In the genomic region with DNA sequence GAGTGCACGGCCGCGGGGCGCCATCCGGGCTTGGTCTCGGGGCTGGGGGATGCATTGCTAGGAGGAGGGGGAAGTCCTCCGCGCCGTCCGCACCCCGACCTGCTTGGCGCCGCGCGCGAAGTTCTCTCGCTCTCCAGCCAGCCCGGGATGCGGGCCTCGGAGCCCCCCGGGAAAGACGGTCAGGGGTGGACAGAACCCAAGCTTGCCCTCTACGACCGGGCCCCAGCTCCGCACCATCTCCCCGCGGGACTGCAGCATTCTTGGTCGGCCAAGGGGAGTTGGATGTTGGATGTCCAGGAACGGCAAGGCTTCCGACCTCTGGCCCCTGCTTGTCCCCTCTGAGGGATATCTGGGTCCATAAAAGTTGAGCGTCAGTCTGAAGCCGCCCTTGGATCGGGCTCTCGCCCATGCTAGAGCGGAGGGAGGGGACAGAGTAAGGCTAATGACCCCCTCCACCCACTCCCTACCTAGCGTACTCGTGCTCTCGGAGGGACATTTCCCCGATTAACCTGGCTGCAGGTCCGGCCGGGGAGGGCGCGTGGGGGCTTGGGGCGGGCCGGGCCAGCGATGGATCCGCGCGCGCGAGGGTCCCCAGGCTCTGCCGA, we compare ENCODE assay signal across 1 cellular context.
TF ChIP-seq lines count a peak whose summit lies in the region.

No MANE protein-coding gene starts in this region.

TF ChIP-seq in HepG2, 621 proteins besides CTCF, POLR2A, EP300 and RAD21 (continued from another document):
- TF ChIP-seq, protein P1, sequence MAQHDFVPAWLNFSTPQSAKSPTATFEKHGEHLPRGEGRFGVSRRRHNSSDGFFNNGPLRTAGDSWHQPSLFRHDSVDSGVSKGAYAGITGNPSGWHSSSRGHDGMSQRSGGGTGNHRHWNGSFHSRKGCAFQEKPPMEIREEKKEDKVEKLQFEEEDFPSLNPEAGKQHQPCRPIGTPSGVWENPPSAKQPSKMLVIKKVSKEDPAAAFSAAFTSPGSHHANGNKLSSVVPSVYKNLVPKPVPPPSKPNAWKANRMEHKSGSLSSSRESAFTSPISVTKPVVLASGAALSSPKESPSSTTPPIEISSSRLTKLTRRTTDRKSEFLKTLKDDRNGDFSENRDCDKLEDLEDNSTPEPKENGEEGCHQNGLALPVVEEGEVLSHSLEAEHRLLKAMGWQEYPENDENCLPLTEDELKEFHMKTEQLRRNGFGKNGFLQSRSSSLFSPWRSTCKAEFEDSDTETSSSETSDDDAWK (CRISPR knock-in tag; IDR thresholded peaks at IDR 0.05): no peak
- TF ChIP-seq, protein P2, sequence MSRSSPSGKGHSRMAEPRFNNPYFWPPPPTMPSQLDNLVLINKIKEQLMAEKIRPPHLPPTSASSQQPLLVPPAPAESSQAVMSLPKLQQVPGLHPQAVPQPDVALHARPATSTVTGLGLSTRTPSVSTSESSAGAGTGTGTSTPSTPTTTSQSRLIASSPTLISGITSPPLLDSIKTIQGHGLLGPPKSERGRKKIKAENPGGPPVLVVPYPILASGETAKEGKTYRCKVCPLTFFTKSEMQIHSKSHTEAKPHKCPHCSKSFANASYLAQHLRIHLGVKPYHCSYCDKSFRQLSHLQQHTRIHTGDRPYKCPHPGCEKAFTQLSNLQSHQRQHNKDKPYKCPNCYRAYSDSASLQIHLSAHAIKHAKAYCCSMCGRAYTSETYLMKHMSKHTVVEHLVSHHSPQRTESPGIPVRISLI (CRISPR knock-in tag; IDR thresholded peaks at IDR 0.05; ENCODE audit: borderline replicate concordance): no peak
- TF ChIP-seq EHMT2 (IDR thresholded peaks at IDR 0.05; ENCODE audit: borderline replicate concordance, low read depth, low read length) (no peak), PAF1 (CRISPR knock-in tag; IDR thresholded peaks at IDR 0.05) (no peak), GABPB1 (CRISPR knock-in tag; IDR thresholded peaks at IDR 0.05) (no peak), ZNF33A (CRISPR knock-in tag; IDR thresholded peaks at IDR 0.05; ENCODE audit: borderline replicate concordance) (no peak)
